In the genomic region with DNA sequence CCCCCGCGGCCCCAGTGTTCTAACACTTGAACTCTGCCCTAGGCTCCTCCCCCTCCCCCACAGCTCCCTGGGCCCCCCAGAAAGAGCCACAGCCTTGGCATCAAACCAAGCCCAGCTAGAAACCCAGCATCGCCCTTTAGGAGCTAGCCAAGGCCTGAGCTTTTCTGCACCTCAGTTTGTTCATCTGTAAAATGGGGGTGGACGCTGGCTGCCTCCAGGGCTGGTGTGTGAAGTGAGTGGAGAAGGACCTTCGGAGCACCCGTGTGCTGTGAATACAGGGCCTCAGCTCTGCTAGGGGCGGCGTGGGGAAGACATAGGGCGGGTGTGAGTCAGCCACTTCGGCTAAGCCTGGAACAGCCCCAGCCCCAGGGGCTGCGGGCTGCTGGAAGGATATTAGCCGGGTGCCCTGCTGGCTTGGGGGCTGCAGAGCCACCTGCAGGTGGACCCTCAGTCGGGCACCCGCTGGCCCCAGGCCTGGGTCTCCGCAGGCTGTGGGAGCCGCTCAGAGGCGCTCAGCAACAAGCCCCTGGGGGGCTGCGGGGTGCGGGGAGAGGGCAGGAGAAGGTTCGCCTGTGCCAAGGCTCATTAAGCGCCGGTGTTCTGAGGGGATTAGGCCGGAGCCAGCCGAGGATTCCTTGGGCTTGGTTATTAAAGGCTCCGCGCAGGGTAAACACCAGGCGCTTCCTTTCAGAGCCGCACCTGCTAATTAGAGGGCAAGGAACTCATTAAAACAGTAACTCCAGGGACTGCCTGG, we compare ENCODE assay signal across 9 cellular contexts.
DNase-seq lines count a peak whose midpoint lies in the region; ATAC-seq and TF ChIP-seq lines count a peak whose summit lies in the region.
"Had no signal": no experiment of that assay in that cellular context is flagged by ENCODE, and none has a peak within 500 bp of the region (broad histone marks: within the 10 kb centered on the region; RNA-seq: fewer than 3 reads in every experiment).

No MANE protein-coding gene starts in this region.

- 55% methylated on average over 13 of the region's 28 CpGs for WGBS in suprapubic skin

- no peaks in the 10 kb centered on the region for H3K9me3 ChIP-seq in RWPE2 (ENCODE audit: severe bottlenecking)
- no peaks in the 10 kb centered on the region for H3K9me3 ChIP-seq in suprapubic skin

- TF ChIP-seq CTCF in RWPE2 (IDR thresholded peaks at IDR 0.05; ENCODE audit: poor library complexity, severe bottlenecking) (no peak), suprapubic skin (IDR thresholded peaks at IDR 0.05) (no peak)

- ATAC-seq in RWPE2 (ENCODE audit: low read depth) (peak; percentile 38; the same call in 2 of the 3 replicates), HG03432 (IDR thresholded peaks at IDR 0.05; ENCODE audit: unreplicated experiment) (no peak), HG03045 (IDR thresholded peaks at IDR 0.05; ENCODE audit: unreplicated experiment) (no peak)

- H3K4me1 ChIP-seq in RWPE2 (ENCODE audit: insufficient read depth, poor library complexity, severe bottlenecking) = peaks cover 11% of the 10 kb centered on the region
- H3K4me1 ChIP-seq in suprapubic skin = peaks cover 32% of the 10 kb centered on the region

- no peak for TF ChIP-seq EP300 in suprapubic skin (IDR thresholded peaks at IDR 0.05)

- H3K4me3 ChIP-seq in RWPE2 (ENCODE audit: severe bottlenecking) (no peak overlapping the region), suprapubic skin (no peak overlapping the region)

- no peaks in the 10 kb centered on the region for H3K27me3 ChIP-seq in RWPE2 (ENCODE audit: insufficient read depth, poor library complexity, severe bottlenecking)
- no peaks in the 10 kb centered on the region for H3K27me3 ChIP-seq in suprapubic skin

- no peak for TF ChIP-seq POLR2A in suprapubic skin (IDR thresholded peaks at IDR 0.05)

- H3K36me3 ChIP-seq in RWPE2 (ENCODE audit: low read depth) = no peaks in the 10 kb centered on the region
- no peaks in the 10 kb centered on the region for H3K36me3 ChIP-seq in suprapubic skin

- no peak overlapping the region for H3K27ac ChIP-seq in RWPE2 (ENCODE audit: poor library complexity, severe bottlenecking)
- no peak overlapping the region for H3K27ac ChIP-seq in suprapubic skin

- DNase-seq in DMS 273 (lab: John Stamatoyannopoulos, UW; ENCODE audit: unreplicated experiment) (peak; percentile 90), M059J (ENCODE audit: low read depth) (peak; percentile 75), RWPE2 (ENCODE audit: low spot score) (no peak), islet precursor cell (peak; percentile 88), activated gamma-delta T cell (lab: John Stamatoyannopoulos, UW) (no peak), suprapubic skin (ENCODE audit: low spot score in 2 of 2) (no peak)
- DNase-seq: left cardiac atrium had no signal

Comparison
In these comparisons a context has a peak if more than half of its experiments do, and no peak if none do; other contexts are left out.
1. DNase-seq: peak in DMS 273 (single experiment), M059J (single experiment) and islet precursor cell (single experiment); none in RWPE2 (single experiment), activated gamma-delta T cell (single experiment) and suprapubic skin (0 of 2).